In genomic region chr11:48044577-48044976, GRCh38 we compare ENCODE assay signal across 15 cellular contexts.
A peak's percentile ranks its signal among the peaks of the same experiment; 100 is the strongest.
DNase-seq lines count a peak whose midpoint lies in the region; ATAC-seq and TF ChIP-seq lines count a peak whose summit lies in the region.
"Had no signal": no experiment of that assay in that cellular context is flagged by ENCODE, and none has a peak within 500 bp of the region (broad histone marks: within the 10 kb centered on the region; RNA-seq: fewer than 3 reads in every experiment).

No MANE protein-coding gene starts in this region.

- in situ Hi-C loops in gastrocnemius medialis (cut with MboI; ENCODE audit: low sequenced_read_pairs in 4 of 4), result no loop called here

- TF ChIP-seq CTCF in CD8-positive, alpha-beta T cell (IDR thresholded peaks at IDR 0.05), result no peak
- TF ChIP-seq CTCF in OCI-LY1 (IDR thresholded peaks at IDR 0.05; ENCODE audit: low read length) (no peak), gastrocnemius medialis (IDR thresholded peaks at IDR 0.05 in 4 of 5, conservative IDR thresholded peaks at IDR 0.05 in 1 of 5) (no peak)

- no peak for DNase-seq in CD8-positive, alpha-beta T cell
- DNase-seq in right cardiac atrium (no peak), gastrocnemius medialis (peak; percentile 36 to 49), HCEC 1CT (no peak), D341Med (ENCODE audit: low spot score) (no peak), NCI-H524 treated with DMSO at 0.1 percent for 48 hours (lab: John Stamatoyannopoulos, UW) (no peak), kidney glomerular epithelial cell (lab: John Stamatoyannopoulos, UW) (no peak)
- DNase-seq: activated CD8-positive, alpha-beta memory T cell treated with anti-CD3 and anti-CD28 coated beads, Interleukin-2, amount 50 U/mL, for 48 hours; brain microvascular endothelial cell; DMS153; NCI-H2227 treated with DMSO at 0.1 percent for 48 hours; nephron progenitor cell; T-helper 9 cell had no signal

- peaks cover 52% of the 10 kb centered on the region for H3K79me2 ChIP-seq in OCI-LY1 (ENCODE audit: insufficient read depth, low read length)

- peak overlapping the region; percentile 60 for H3K27ac Mint-ChIP-seq in CD8-positive, alpha-beta T cell
- H3K27ac Mint-ChIP-seq: nephron progenitor cell; stimulated activated effector memory CD8-positive, alpha-beta T cell treated with anti-CD3 and anti-CD28 coated beads, Interleukin-12 subunit alpha, Interleukin-12 subunit beta, amount 100 ng/mL, for 72 hours had no signal

- H3K4me2 ChIP-seq in OCI-LY1 (ENCODE audit: low read length), result peak overlapping the region; percentile 63

- ATAC-seq in CD8-positive, alpha-beta T cell, result no peak
- ATAC-seq in right cardiac atrium, result peak; percentile 42 to 71
- ATAC-seq in gastrocnemius medialis, result peak; percentile 57 to 64
- ATAC-seq: stimulated activated effector memory CD8-positive, alpha-beta T cell treated with anti-CD3 and anti-CD28 coated beads, Interleukin-12 subunit alpha, Interleukin-12 subunit beta, amount 100 ng/mL, for 72 hours had no signal

- no peaks in the 10 kb centered on the region for H4K20me1 ChIP-seq in OCI-LY1 (ENCODE audit: insufficient read depth, low read length)

- POLR2A ChIA-PET in CD8-positive, alpha-beta T cell (lab: Charles Lee), result interaction anchor here (0.6 to 1.9 kb wide), 3 partner anchors 12 to 43 kb away, joined by 3 to 11 read pairs (median 4); no protein-coding TSS in a partner anchor

- H3K27ac ChIP-seq in CD8-positive, alpha-beta T cell (ENCODE audit: low read depth, low read length), result no peak overlapping the region
- H3K27ac ChIP-seq in OCI-LY1 (ENCODE audit: low read depth, low read length, poor library complexity, severe bottlenecking), result peak overlapping the region; percentile 98
- H3K27ac ChIP-seq in right cardiac atrium (ENCODE audit: low read length), result no peak overlapping the region
- peak overlapping the region in 2 of 4 donors; percentile 10 to 20 for H3K27ac ChIP-seq in gastrocnemius medialis
- H3K27ac ChIP-seq: brain microvascular endothelial cell had no signal

- no peak overlapping the region for H3K4me3 Mint-ChIP-seq in CD8-positive, alpha-beta T cell
- H3K4me3 Mint-ChIP-seq: nephron progenitor cell; stimulated activated effector memory CD8-positive, alpha-beta T cell treated with anti-CD3 and anti-CD28 coated beads, Interleukin-12 subunit alpha, Interleukin-12 subunit beta, amount 100 ng/mL, for 72 hours had no signal

- WGBS in right cardiac atrium, result 77% methylated on average over 7 of the region's 7 CpGs

- no peaks in the 10 kb centered on the region for H3K27me3 Mint-ChIP-seq in CD8-positive, alpha-beta T cell (ENCODE audit: low read depth)

- peaks cover 17% of the 10 kb centered on the region for H3K4me1 ChIP-seq in CD8-positive, alpha-beta T cell (ENCODE audit: insufficient read depth, low read length)
- peaks cover 98% of the 10 kb centered on the region for H3K4me1 ChIP-seq in OCI-LY1 (ENCODE audit: insufficient read depth, low read length, severe bottlenecking)
- peaks cover 2% of the 10 kb centered on the region for H3K4me1 ChIP-seq in right cardiac atrium (ENCODE audit: control insufficient read depth, insufficient read depth, low read length)
- peaks cover 6 to 12% of the 10 kb centered on the region in 2 donors for H3K4me1 ChIP-seq in gastrocnemius medialis

- H3K27me3 ChIP-seq in CD8-positive, alpha-beta T cell (ENCODE audit: insufficient read depth, low read length), result no peaks in the 10 kb centered on the region
- H3K27me3 ChIP-seq in OCI-LY1 (ENCODE audit: insufficient read depth, low read length) (no peaks in the 10 kb centered on the region), right cardiac atrium (ENCODE audit: control insufficient read depth, insufficient read depth) (no peaks in the 10 kb centered on the region), gastrocnemius medialis (no peaks in the 10 kb centered on the region)
- H3K27me3 ChIP-seq: brain microvascular endothelial cell had no signal

- no peak overlapping the region for H2AFZ ChIP-seq in OCI-LY1 (ENCODE audit: low read length)

- H3K9ac ChIP-seq in OCI-LY1 (ENCODE audit: low read length), result peak overlapping the region; percentile 60

- H3K36me3 ChIP-seq in CD8-positive, alpha-beta T cell (ENCODE audit: insufficient read depth, low read length), result no peaks in the 10 kb centered on the region
- H3K36me3 ChIP-seq in OCI-LY1 (ENCODE audit: insufficient read depth, low read length) (peaks cover 31% of the 10 kb centered on the region; the same call in 1 of the 2 replicates), gastrocnemius medialis (no peaks in the 10 kb centered on the region)

- no peak overlapping the region for H3K4me3 ChIP-seq in CD8-positive, alpha-beta T cell (ENCODE audit: low read depth, low read length)
- peak overlapping the region; percentile 32 for H3K4me3 ChIP-seq in OCI-LY1 (ENCODE audit: low read depth, low read length, poor library complexity, severe bottlenecking)
- H3K4me3 ChIP-seq in right cardiac atrium (ENCODE audit: low read length), result no peak overlapping the region
- no peak overlapping the region for H3K4me3 ChIP-seq in gastrocnemius medialis

- H3K36me3 Mint-ChIP-seq in CD8-positive, alpha-beta T cell, result peaks cover 11% of the 10 kb centered on the region

- H3K9me2 ChIP-seq in OCI-LY1 (ENCODE audit: low read depth, low read length), result no peaks in the 10 kb centered on the region

- no peaks in the 10 kb centered on the region for H3K9me3 ChIP-seq in CD8-positive, alpha-beta T cell (ENCODE audit: low read length)
- H3K9me3 ChIP-seq in OCI-LY1 (ENCODE audit: low read length) (no peaks in the 10 kb centered on the region), right cardiac atrium (ENCODE audit: control insufficient read depth, low read length) (no peaks in the 10 kb centered on the region), gastrocnemius medialis (no peaks in the 10 kb centered on the region)

- peaks cover 47% of the 10 kb centered on the region for H3K4me1 Mint-ChIP-seq in CD8-positive, alpha-beta T cell (ENCODE audit: low read depth)

- peaks cover 11% of the 10 kb centered on the region for H3F3A ChIP-seq in OCI-LY1 (ENCODE audit: insufficient read depth, low read length)

- CTCF ChIA-PET in CD8-positive, alpha-beta T cell (lab: Charles Lee), result interaction anchor here (0.8 to 1.2 kb wide), 3 partner anchors 11 to 38 kb away, joined by 3 to 4 read pairs (median 4); no protein-coding TSS in a partner anchor

- intact Hi-C loops in CD8-positive, alpha-beta T cell (cut with DNase I, micrococcal nuclease), result no loop called here
- intact Hi-C loops in right cardiac atrium (cut with DNase I), result no loop called here
- intact Hi-C loops in gastrocnemius medialis (cut with DNase I; ENCODE audit: low total_unique reads), result no loop called here

- no peaks in the 10 kb centered on the region for H3K9me3 Mint-ChIP-seq in CD8-positive, alpha-beta T cell
- H3K9me3 Mint-ChIP-seq: nephron progenitor cell; stimulated activated effector memory CD8-positive, alpha-beta T cell treated with anti-CD3 and anti-CD28 coated beads, Interleukin-12 subunit alpha, Interleukin-12 subunit beta, amount 100 ng/mL, for 72 hours had no signal

- no peak for TF ChIP-seq POLR2A in gastrocnemius medialis (IDR thresholded peaks at IDR 0.05)

Comparison
In these comparisons a context has a peak if more than half of its experiments do, and no peak if none do; other contexts are left out.
1. DNase-seq: peak in gastrocnemius medialis (2 of 2); none in CD8-positive, alpha-beta T cell (0 of 7), right cardiac atrium (0 of 3), HCEC 1CT (single experiment), D341Med (single experiment), NCI-H524 treated with DMSO at 0.1 percent for 48 hours (single experiment) and kidney glomerular epithelial cell (single experiment).